14 cellular contexts compared by ENCODE assay signal in genomic region chr17:60743282-60743681, GRCh38.
DNase-seq lines count a peak whose midpoint lies in the region; ATAC-seq and TF ChIP-seq lines count a peak whose summit lies in the region.
"Had no signal": no experiment of that assay in that cellular context is flagged by ENCODE, and none has a peak within 500 bp of the region (broad histone marks: within the 10 kb centered on the region; RNA-seq: fewer than 3 reads in every experiment).

No MANE protein-coding gene starts in this region.

- no peaks in the 10 kb centered on the region for H3K27me3 ChIP-seq in SJCRH30
- no peaks in the 10 kb centered on the region for H3K27me3 ChIP-seq in endodermal cell (ENCODE audit: control insufficient read depth, insufficient read depth, low read length, poor library complexity, severe bottlenecking)
- H3K27me3 ChIP-seq in upper lobe of right lung, result no peaks in the 10 kb centered on the region
- H3K27me3 ChIP-seq: BLaER1, testis had no signal

- H3K4me1 Mint-ChIP-seq in endodermal cell (peaks cover 10% of the 10 kb centered on the region), mesothelial cell of epicardium (peaks cover 33% of the 10 kb centered on the region)
- H3K4me1 Mint-ChIP-seq in activated T-cell treated with anti-CD3 and anti-CD28 coated beads, Interleukin-2, amount 50 U/mL, for 4 hours (ENCODE audit: low read depth), result peaks cover 5% of the 10 kb centered on the region

- peaks cover 4% of the 10 kb centered on the region; the same call in 1 of the 2 replicates for H3K4me1 ChIP-seq in SJCRH30
- H3K4me1 ChIP-seq in endodermal cell (ENCODE audit: control insufficient read depth, insufficient read depth, low read length), result no peaks in the 10 kb centered on the region
- peaks cover 7% of the 10 kb centered on the region for H3K4me1 ChIP-seq in upper lobe of right lung
- H3K4me1 ChIP-seq: BLaER1, left ventricle myocardium inferior had no signal

- peak overlapping the region; percentile 40; the same call in 1 of the 2 replicates for H3K4me3 ChIP-seq in SJCRH30
- no peak overlapping the region for H3K4me3 ChIP-seq in endodermal cell (ENCODE audit: low read length)
- peak overlapping the region; percentile 22 for H3K4me3 ChIP-seq in upper lobe of right lung
- H3K4me3 ChIP-seq: BLaER1, left ventricle myocardium inferior, testis had no signal

- intact Hi-C loops in upper lobe of right lung (cut with DNase I), result no loop called here

- H3K27me3 Mint-ChIP-seq in endodermal cell (ENCODE audit: insufficient read depth) (no peaks in the 10 kb centered on the region), mesothelial cell of epicardium (ENCODE audit: low read depth) (no peaks in the 10 kb centered on the region)
- no peaks in the 10 kb centered on the region for H3K27me3 Mint-ChIP-seq in activated T-cell treated with anti-CD3 and anti-CD28 coated beads, Interleukin-2, amount 50 U/mL, for 4 hours (ENCODE audit: low read depth)
- H3K27me3 Mint-ChIP-seq: activated B cell treated with CpG ODN at 0.5 μM for 24 hours had no signal

- no peak overlapping the region for H3K27ac Mint-ChIP-seq in endodermal cell
- H3K27ac Mint-ChIP-seq in mesothelial cell of epicardium, result peak overlapping the region; percentile 89
- H3K27ac Mint-ChIP-seq: activated B cell treated with CpG ODN at 0.5 μM for 24 hours, natural killer cell had no signal

- H3K9me3 ChIP-seq in SJCRH30 (replicated peaks) (no peaks in the 10 kb centered on the region), endodermal cell (ENCODE audit: control insufficient read depth, low read length) (no peaks in the 10 kb centered on the region), upper lobe of right lung (no peaks in the 10 kb centered on the region)
- H3K9me3 ChIP-seq: BLaER1, left ventricle myocardium inferior, testis had no signal

- H3K36me3 ChIP-seq in SJCRH30 (no peaks in the 10 kb centered on the region), endodermal cell (ENCODE audit: control insufficient read depth, insufficient read depth, low read length) (no peaks in the 10 kb centered on the region), upper lobe of right lung (no peaks in the 10 kb centered on the region)
- H3K36me3 ChIP-seq: BLaER1, left ventricle myocardium inferior had no signal

- H3K27ac ChIP-seq in SJCRH30, result peak overlapping the region; percentile 75
- H3K27ac ChIP-seq in endodermal cell (ENCODE audit: low read depth, low read length), result peak overlapping the region; percentile 92
- peak overlapping the region; percentile 56 for H3K27ac ChIP-seq in upper lobe of right lung
- H3K27ac ChIP-seq: BLaER1, testis had no signal

- no peak for ATAC-seq in upper lobe of right lung
- ATAC-seq in GM18520 (IDR thresholded peaks at IDR 0.05; ENCODE audit: unreplicated experiment), result no peak
- ATAC-seq in activated T-cell treated with anti-CD3 and anti-CD28 coated beads, Interleukin-2, amount 50 U/mL, for 4 hours, result no peak
- ATAC-seq: natural killer cell had no signal

- no CpG with 5 or more reads among the region's 1 CpG for WGBS in endodermal cell (ENCODE audit: insufficient coverage in 1 of 2, insufficient read length in 1 of 2), 2 experiments

- H3K4me3 Mint-ChIP-seq in endodermal cell (no peak overlapping the region), mesothelial cell of epicardium (peak overlapping the region; percentile 39)
- no peak overlapping the region for H3K4me3 Mint-ChIP-seq in activated T-cell treated with anti-CD3 and anti-CD28 coated beads, Interleukin-2, amount 50 U/mL, for 4 hours
- H3K4me3 Mint-ChIP-seq: activated B cell treated with CpG ODN at 0.5 μM for 24 hours, natural killer cell had no signal

- no peak overlapping the region for H3K9ac ChIP-seq in endodermal cell (ENCODE audit: extremely low read depth, low read length, poor library complexity, severe bottlenecking)
- H3K9ac ChIP-seq: BLaER1 had no signal

- TF ChIP-seq CTCF in endodermal cell (conservative IDR thresholded peaks at IDR 0.05) (no peak), mesothelial cell of epicardium (IDR thresholded peaks at IDR 0.05; ENCODE audit: unreplicated experiment) (no peak), upper lobe of right lung (IDR thresholded peaks at IDR 0.05) (no peak)

- H3K9me3 Mint-ChIP-seq in endodermal cell (no peaks in the 10 kb centered on the region), mesothelial cell of epicardium (peaks cover 11% of the 10 kb centered on the region)
- H3K9me3 Mint-ChIP-seq in activated T-cell treated with anti-CD3 and anti-CD28 coated beads, Interleukin-2, amount 50 U/mL, for 4 hours, result no peaks in the 10 kb centered on the region
- H3K9me3 Mint-ChIP-seq: activated B cell treated with CpG ODN at 0.5 μM for 24 hours, natural killer cell had no signal

- H3K36me3 Mint-ChIP-seq in endodermal cell (ENCODE audit: low read depth) (no peaks in the 10 kb centered on the region), mesothelial cell of epicardium (peaks cover 9% of the 10 kb centered on the region)
- peaks cover 8% of the 10 kb centered on the region for H3K36me3 Mint-ChIP-seq in activated T-cell treated with anti-CD3 and anti-CD28 coated beads, Interleukin-2, amount 50 U/mL, for 4 hours (ENCODE audit: insufficient read depth)
- H3K36me3 Mint-ChIP-seq: natural killer cell had no signal

- DNase-seq in SJCRH30 (peak in 1 of 2 experiments; percentile 2), endodermal cell (no peak), mesothelial cell of epicardium (ENCODE audit: low spot score in 2 of 2, unreplicated experiment in 2 of 2) (no peak), upper lobe of right lung (no peak)
- DNase-seq in stimulated activated CD4-positive, alpha-beta T cell treated with anti-CD3 and anti-CD28 coated beads, Interleukin-2, amount 100 ng/mL, for 48 hours, result no peak
- no peak for DNase-seq in activated T-cell treated with anti-CD3 and anti-CD28 coated beads, Interleukin-2, amount 50 U/mL, for 4 hours
- DNase-seq: activated B cell treated with CpG ODN at 0.5 μM for 24 hours; activated effector memory CD4-positive, alpha-beta T cell treated with anti-CD3 and anti-CD28 coated beads, Interleukin-2, amount 50 U/mL, for 16 hours; left ventricle myocardium inferior; natural killer cell; NCI-H2029; testis had no signal
